Comparison of ENCODE assay signal across 31 cellular contexts in the genomic region with DNA sequence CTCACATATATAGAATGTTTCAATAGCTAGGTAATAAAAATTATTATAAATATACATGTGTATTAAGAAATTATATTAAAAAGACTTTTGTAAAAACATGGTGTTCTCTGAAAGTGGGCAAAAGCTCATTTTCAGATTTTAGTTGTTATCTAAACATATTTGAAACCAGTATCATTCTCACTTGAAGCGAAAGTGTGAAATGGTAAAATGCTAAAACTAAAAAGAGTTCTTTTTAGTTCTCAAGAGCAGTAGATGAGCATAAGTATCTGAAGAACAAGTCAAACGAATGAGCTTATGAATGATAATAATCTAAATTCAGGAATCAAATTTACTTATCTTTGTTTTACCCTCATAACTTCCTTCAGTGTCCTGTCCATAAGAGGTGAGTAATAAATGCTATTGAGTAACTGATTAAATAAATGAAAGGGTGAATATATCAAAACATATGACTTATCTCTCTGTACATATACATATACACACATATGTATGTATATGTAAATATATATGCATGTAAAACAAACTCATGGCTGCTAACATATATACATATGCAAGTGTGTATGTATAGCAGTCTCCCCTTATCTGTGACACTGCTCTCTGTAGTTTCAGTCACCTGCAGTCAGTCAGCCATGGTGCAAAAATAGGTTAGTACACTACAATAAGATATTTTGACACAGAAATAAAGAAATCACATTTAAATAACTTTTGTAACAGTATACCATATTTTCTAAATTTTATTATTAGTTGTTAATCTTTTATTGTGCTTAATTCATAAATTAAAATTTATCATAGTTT.
"Had no signal": no experiment of that assay in that cellular context is flagged by ENCODE, and none has a peak within 500 bp of the region (broad histone marks: within the 10 kb centered on the region; RNA-seq: fewer than 3 reads in every experiment).

No MANE protein-coding gene starts in this region.

- H3K27me3 ChIP-seq: adrenal gland, body of pancreas, brain microvascular endothelial cell, breast epithelium had no signal

- H3K36me3 ChIP-seq: adrenal gland, brain microvascular endothelial cell, breast epithelium had no signal

- ATAC-seq: activated CD8-positive, alpha-beta T cell treated with anti-CD3 and anti-CD28 coated beads for 36 hours; activated naive CD4-positive, alpha-beta T cell treated with anti-CD3 and anti-CD28 coated beads, Interleukin-2, amount 50 U/mL, for 72 hours; activated T-cell treated with anti-CD3 and anti-CD28 coated beads, Interleukin-2, amount 50 U/mL, for 4 hours; activated T-cell treated with anti-CD3 and anti-CD28 coated beads, Interleukin-2, amount 50 U/mL, for 72 hours; activated T-helper 17 cell treated with anti-CD3 and anti-CD28 coated beads, Interleukin-2, amount 50 U/mL, for 72 hours; body of pancreas had no signal

- H3K27ac ChIP-seq: adrenal gland, body of pancreas, brain microvascular endothelial cell, breast epithelium, VCaP had no signal

- H3K4me1 ChIP-seq: adrenal gland, body of pancreas, breast epithelium had no signal

- DNase-seq: activated B cell treated with CpG ODN at 0.5 μM for 24 hours; activated CD4-positive, alpha-beta memory T cell treated with anti-CD3 and anti-CD28 coated beads for 36 hours; activated CD4-positive, alpha-beta T cell treated with anti-CD3 and anti-CD28 coated beads for 4 hours; activated CD4-positive, alpha-beta T cell treated with anti-CD3 and anti-CD28 coated beads, Interleukin-2, amount 10 ng/mL, durations not matched to agents 24 days and 14 days; activated CD4-positive, alpha-beta T cell treated with anti-CD3 and anti-CD28 coated beads, Interleukin-2, amount 50 U/mL, for 1 hour; activated CD4-positive, alpha-beta T cell treated with anti-CD3 and anti-CD28 coated beads, Interleukin-2, amount 50 U/mL, for 4 hours; activated CD4-positive, CD25-positive, alpha-beta regulatory T cell treated with anti-CD3 and anti-CD28 coated beads, Interleukin-2, amount 50 U/mL, for 72 hours; activated CD8-positive, alpha-beta memory T cell treated with anti-CD3 and anti-CD28 coated beads, Interleukin-2, amount 50 U/mL, for 4 hours; activated CD8-positive, alpha-beta T cell treated with anti-CD3 and anti-CD28 coated beads for 36 hours; activated effector memory CD4-positive, alpha-beta T cell treated with anti-CD3 and anti-CD28 coated beads, Interleukin-2, amount 50 U/mL, for 16 hours; activated gamma-delta T cell treated with Interleukin-2 at 50 U/mL for 16 hours; activated naive CD4-positive, alpha-beta T cell; activated naive CD4-positive, alpha-beta T cell treated with anti-CD3 and anti-CD28 coated beads for 36 hours; activated naive CD4-positive, alpha-beta T cell treated with anti-CD3 and anti-CD28 coated beads, Interleukin-2, amount 50 U/mL, for 16 hours; activated naive CD8-positive, alpha-beta T cell treated with anti-CD3 and anti-CD28 coated beads for 36 hours; activated T-cell treated with anti-CD3 and anti-CD28 coated beads for 4 hours; activated T-cell treated with anti-CD3 and anti-CD28 coated beads, Interleukin-2, amount 50 U/mL, for 1 hour; activated T-cell treated with anti-CD3 and anti-CD28 coated beads, Interleukin-2, amount 50 U/mL, for 4 hours; activated T-cell treated with anti-CD3 and anti-CD28 coated beads, Interleukin-2, amount 50 U/mL, for 72 hours; adrenal gland; amniotic stem cell; aorta; body of pancreas; brain microvascular endothelial cell; central memory CD4-positive, alpha-beta T cell; T-helper 2 cell; T-helper 9 cell had no signal

- H3K4me3 ChIP-seq: adrenal gland, body of pancreas, breast epithelium had no signal

- H3K9me3 ChIP-seq: adrenal gland, body of pancreas, breast epithelium had no signal
